ENCODE assay signal across 5 cellular contexts in the genomic region with DNA sequence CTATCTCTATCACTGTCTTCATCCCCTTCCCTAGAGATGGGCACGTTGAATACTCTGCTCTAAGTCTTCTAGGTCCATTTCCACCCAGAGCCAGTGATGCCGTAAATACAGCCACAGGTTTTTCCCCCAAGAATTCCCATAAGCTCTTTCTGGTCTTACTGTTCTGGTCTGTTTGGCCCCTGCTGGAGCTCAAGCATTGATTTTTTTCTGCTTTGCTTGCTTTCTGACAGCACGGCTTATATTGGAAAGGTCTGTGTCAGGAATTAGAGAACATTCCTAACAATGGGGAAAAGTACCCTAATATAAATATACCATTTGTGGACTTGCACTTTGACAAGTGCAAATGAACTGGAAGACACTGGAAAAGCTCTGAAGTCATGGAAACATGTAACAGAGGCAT.
"Had no signal": no experiment of that assay in that cellular context is flagged by ENCODE, and none has a peak within 500 bp of the region (broad histone marks: within the 10 kb centered on the region; RNA-seq: fewer than 3 reads in every experiment).

No MANE protein-coding gene starts in this region.

- DNase-seq: IMR-90, KBM-7, KG1 had no signal

- ATAC-seq: K562 had no signal

- H3K27ac ChIP-seq: HL-60 had no signal

- FAIRE-seq: K562 had no signal

- H3K4me3 ChIP-seq: K562 had no signal
